Comparison of ENCODE assay signal across 8 cellular contexts in the genomic region with DNA sequence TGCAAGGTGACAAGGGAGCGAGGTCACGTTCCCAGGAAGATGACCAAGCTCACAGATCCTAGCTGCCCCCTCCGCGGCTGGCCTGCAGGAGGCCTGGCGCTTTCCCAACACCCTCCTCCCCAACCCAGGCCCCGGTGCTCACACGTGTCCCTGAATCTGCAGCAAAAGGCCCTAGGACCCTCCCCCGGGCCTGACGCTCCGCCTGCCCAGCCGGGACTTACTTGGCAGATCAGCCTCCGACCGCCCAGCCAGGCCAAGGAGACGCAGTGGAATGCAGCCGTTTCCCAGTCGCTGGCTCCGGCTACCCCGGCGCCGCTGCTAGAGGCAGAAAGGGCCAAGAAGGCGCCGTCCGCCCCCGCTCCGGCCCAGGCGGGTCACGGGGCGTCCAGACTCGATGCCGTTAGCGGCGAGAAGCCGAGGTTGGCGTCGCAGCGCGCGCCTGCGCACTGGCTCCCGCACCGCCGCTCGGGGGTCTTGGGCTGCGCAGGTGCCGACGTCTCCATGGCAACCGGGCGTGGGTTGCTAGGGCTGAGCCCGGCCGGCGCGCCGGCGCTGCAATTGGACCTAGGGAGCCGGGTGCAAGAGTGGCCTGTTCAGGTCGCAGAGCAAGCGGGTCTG. TPM values are rescaled to one million over a fixed set of nuclear protein-coding genes. Genes with fewer than 3 reads are reported as not detected.
DNase-seq lines count a peak whose midpoint lies in the region; ATAC-seq and FAIRE-seq lines count a peak whose summit lies in the region.

A gene with protein sequence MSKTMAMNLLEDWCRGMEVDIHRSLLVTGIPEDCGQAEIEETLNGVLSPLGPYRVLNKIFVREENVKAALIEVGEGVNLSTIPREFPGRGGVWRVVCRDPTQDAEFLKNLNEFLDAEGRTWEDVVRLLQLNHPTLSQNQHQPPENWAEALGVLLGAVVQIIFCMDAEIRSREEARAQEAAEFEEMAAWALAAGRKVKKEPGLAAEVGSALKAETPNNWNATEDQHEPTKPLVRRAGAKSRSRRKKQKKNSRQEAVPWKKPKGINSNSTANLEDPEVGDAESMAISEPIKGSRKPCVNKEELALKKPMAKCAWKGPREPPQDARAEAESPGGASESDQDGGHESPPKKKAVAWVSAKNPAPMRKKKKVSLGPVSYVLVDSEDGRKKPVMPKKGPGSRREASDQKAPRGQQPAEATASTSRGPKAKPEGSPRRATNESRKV (minus strand): TSS at position 448 of the 618 bp plus-strand sequence. CDS start 528 bp downstream, outside the sequence.

- 0 out of 2 replicates have a peak, but pooled peaks cover 7% of the 10 kb centered on the region for H3K4me1 ChIP-seq in HUES48 (ENCODE audit: control insufficient read depth, insufficient read depth, low read length)
- H3K4me1 ChIP-seq in SJSA1 (replicated peaks): peaks cover 25% of the 10 kb centered on the region
- no peaks in the 10 kb centered on the region for H3K4me1 ChIP-seq in small intestine (ENCODE audit: control insufficient read depth in 2 of 2, insufficient read depth in 1 of 2, low read depth in 1 of 2, low read length in 1 of 2)

- no peaks in the 10 kb centered on the region for H3K36me3 Mint-ChIP-seq in activated T-cell treated with anti-CD3 and anti-CD28 coated beads, Interleukin-2, amount 50 U/mL, for 24 hours (ENCODE audit: low read depth)
- no peaks in the 10 kb centered on the region for H3K36me3 Mint-ChIP-seq in activated CD4-positive, alpha-beta T cell treated with anti-CD3 and anti-CD28 coated beads, Interleukin-2, amount 10 ng/mL, durations not matched to agents 24 days and 14 days (ENCODE audit: low read depth)

- no peaks in the 10 kb centered on the region for H3K9me3 Mint-ChIP-seq in activated T-cell treated with anti-CD3 and anti-CD28 coated beads, Interleukin-2, amount 50 U/mL, for 24 hours
- H3K9me3 Mint-ChIP-seq in activated CD4-positive, alpha-beta T cell treated with anti-CD3 and anti-CD28 coated beads, Interleukin-2, amount 10 ng/mL, durations not matched to agents 24 days and 14 days: no peaks in the 10 kb centered on the region

- H3K36me3 ChIP-seq in HUES48 (ENCODE audit: control insufficient read depth, insufficient read depth, low read length): peaks cover 21% of the 10 kb centered on the region
- no peaks in the 10 kb centered on the region for H3K36me3 ChIP-seq in SJSA1
- H3K36me3 ChIP-seq in small intestine (ENCODE audit: control insufficient read depth in 2 of 2, insufficient read depth in 2 of 2, low read length in 2 of 2): no peaks in the 10 kb centered on the region

- peak within 1 kb of the TSS; percentile 68; the same call in 1 of the 2 replicates for H3K9ac ChIP-seq in HUES48 (ENCODE audit: low read depth, low read length)

- 3 to 8% (median 5%) methylated on average over 35 to 57 of the region's 57 CpGs for WGBS in small intestine, 3 donors

- no peak within 1 kb of the TSS for H3K4me3 Mint-ChIP-seq in activated T-cell treated with anti-CD3 and anti-CD28 coated beads, Interleukin-2, amount 50 U/mL, for 24 hours
- H3K4me3 Mint-ChIP-seq in activated CD4-positive, alpha-beta T cell treated with anti-CD3 and anti-CD28 coated beads, Interleukin-2, amount 10 ng/mL, durations not matched to agents 24 days and 14 days: no peak within 1 kb of the TSS

- FAIRE-seq in frontal cortex (lab: Jason Lieb, UNC) (no peak), small intestine (lab: Jason Lieb, UNC) (no peak)

- peaks cover 78% of the 10 kb centered on the region for H3K27me3 Mint-ChIP-seq in activated T-cell treated with anti-CD3 and anti-CD28 coated beads, Interleukin-2, amount 50 U/mL, for 24 hours
- H3K27me3 Mint-ChIP-seq in activated CD4-positive, alpha-beta T cell treated with anti-CD3 and anti-CD28 coated beads, Interleukin-2, amount 10 ng/mL, durations not matched to agents 24 days and 14 days: peaks cover 50% of the 10 kb centered on the region

- ATAC-seq in HG03159 (IDR thresholded peaks at IDR 0.05; ENCODE audit: unreplicated experiment): no peak

- no peaks in the 10 kb centered on the region for H3K9me3 ChIP-seq in HUES48 (ENCODE audit: control insufficient read depth, insufficient read depth, low read length)
- H3K9me3 ChIP-seq in SJSA1 (replicated peaks): no peaks in the 10 kb centered on the region
- no peaks in the 10 kb centered on the region for H3K9me3 ChIP-seq in small intestine (ENCODE audit: control insufficient read depth, low read depth)

- H3K27ac ChIP-seq in HUES48 (ENCODE audit: low read depth, low read length) (peak within 1 kb of the TSS; percentile 74), SJSA1 (peak within 1 kb of the TSS; percentile 43), small intestine (ENCODE audit: low read depth in 1 of 2, low read length in 1 of 2) (peak within 1 kb of the TSS in 1 of 2 donors; percentile 14)

- peak; percentile 70 to 78 for DNase-seq in SJSA1 (ENCODE audit: low read depth in 1 of 2, low spot score in 2 of 2)
- DNase-seq in frontal cortex (ENCODE audit: low spot score in 2 of 2): peak; percentile 74 to 80
- peak; percentile 46 for DNase-seq in occipital lobe (lab: John Stamatoyannopoulos, UW)
- DNase-seq in activated T-cell treated with anti-CD3 and anti-CD28 coated beads, Interleukin-2, amount 50 U/mL, for 24 hours: no peak
- DNase-seq in small intestine: no peak
- no peak for DNase-seq in activated CD4-positive, alpha-beta T cell treated with anti-CD3 and anti-CD28 coated beads, Interleukin-2, amount 10 ng/mL, durations not matched to agents 24 days and 14 days

- H3K4me3 ChIP-seq in HUES48 (ENCODE audit: low read depth, low read length): peak within 1 kb of the TSS; percentile 70
- peak within 1 kb of the TSS; percentile 41 for H3K4me3 ChIP-seq in SJSA1
- H3K4me3 ChIP-seq in small intestine (ENCODE audit: low read depth in 1 of 2, low read length in 2 of 2): no peak within 1 kb of the TSS

- no peak within 1 kb of the TSS for H3K27ac Mint-ChIP-seq in activated T-cell treated with anti-CD3 and anti-CD28 coated beads, Interleukin-2, amount 50 U/mL, for 24 hours
- H3K27ac Mint-ChIP-seq in activated CD4-positive, alpha-beta T cell treated with anti-CD3 and anti-CD28 coated beads, Interleukin-2, amount 10 ng/mL, durations not matched to agents 24 days and 14 days: no peak within 1 kb of the TSS

- intact Hi-C loops in activated CD4-positive, alpha-beta T cell treated with anti-CD3 and anti-CD28 coated beads, Interleukin-2, amount 10 ng/mL, durations not matched to agents 24 days and 14 days (cut with micrococcal nuclease): no loop called here

- H3K4me1 Mint-ChIP-seq in activated T-cell treated with anti-CD3 and anti-CD28 coated beads, Interleukin-2, amount 50 U/mL, for 24 hours (ENCODE audit: low read depth): peaks cover 10% of the 10 kb centered on the region
- H3K4me1 Mint-ChIP-seq in activated CD4-positive, alpha-beta T cell treated with anti-CD3 and anti-CD28 coated beads, Interleukin-2, amount 10 ng/mL, durations not matched to agents 24 days and 14 days: no peaks in the 10 kb centered on the region

- H3K27me3 ChIP-seq in HUES48 (ENCODE audit: control insufficient read depth, insufficient read depth, low read length) (peaks cover 4% of the 10 kb centered on the region; the same call in 1 of the 2 replicates), SJSA1 (replicated peaks) (no peaks in the 10 kb centered on the region), small intestine (ENCODE audit: control insufficient read depth in 2 of 2, insufficient read depth in 2 of 2, low read length in 2 of 2) (peaks cover 0 to 12% of the 10 kb centered on the region in 2 donors)

RNA-seq across cellular contexts. Expression of the gene that starts here (rescaled TPM):
- total RNA-seq in SJSA1 (2014; rRNA removed; shearing (Covaris generic)): 7.6 and 8.1 TPM in 2 replicates
- total RNA-seq in frontal cortex (68.1 TPM), occipital lobe (58.5 TPM)
- 1 to 10 TPM in 1 of 3 donors, under 1 TPM in 1, not detected in 1; 0.27 to 2.9 TPM for polyA plus RNA-seq in small intestine
- not detected in 2 replicates for total RNA-seq in activated CD4-positive, alpha-beta T cell treated with anti-CD3 and anti-CD28 coated beads, Interleukin-2, amount 10 ng/mL, durations not matched to agents 24 days and 14 days

Comparison
In these comparisons a context has a peak if more than half of its experiments do, and no peak if none do; other contexts are left out.
1. H3K4me3 ChIP-seq: peak in HUES48 (single experiment) and SJSA1 (single experiment); none in small intestine (0 of 2).
2. DNase-seq: peak in SJSA1 (2 of 2), frontal cortex (2 of 2) and occipital lobe (single experiment); none in activated T-cell treated with anti-CD3 and anti-CD28 coated beads, Interleukin-2, amount 50 U/mL, for 24 hours (single experiment), small intestine (single experiment) and activated CD4-positive, alpha-beta T cell treated with anti-CD3 and anti-CD28 coated beads, Interleukin-2, amount 10 ng/mL, durations not matched to agents 24 days and 14 days (single experiment).